ENCODE assay signal across 1 cellular context in the genomic region with DNA sequence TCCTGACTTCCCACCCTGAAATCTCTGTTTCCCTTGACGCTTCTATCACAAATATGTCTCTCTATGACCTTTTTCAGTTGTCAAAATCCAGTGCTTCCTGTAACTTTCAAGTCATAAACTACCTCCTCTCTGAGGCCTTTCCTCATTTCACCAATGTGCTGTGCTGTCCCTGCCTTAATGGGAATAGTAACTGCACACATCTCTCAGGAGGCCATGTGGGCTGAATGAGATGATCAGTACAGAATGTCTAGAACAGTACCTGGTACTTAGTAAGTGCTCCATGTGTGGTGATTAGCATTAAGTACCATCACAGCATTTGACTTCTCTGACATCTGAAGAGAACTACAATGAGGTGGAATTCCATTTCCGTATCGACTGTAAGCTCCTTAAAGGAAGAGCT.
TF ChIP-seq lines count a peak whose summit lies in the region.

No MANE protein-coding gene starts in this region.

TF ChIP-seq in IMR-90, 13 proteins besides CTCF, POLR2A, EP300 and RAD21 (continued from another document):
- no peak for TF ChIP-seq MAZ (IDR thresholded peaks at IDR 0.05; ENCODE audit: borderline replicate concordance, low read depth, low read length)
- TF ChIP-seq FOS (IDR thresholded peaks at IDR 0.05; ENCODE audit: low read depth, low read length), result no peak
- no peak for TF ChIP-seq MXI1 (IDR thresholded peaks at IDR 0.05; ENCODE audit: borderline replicate concordance, low read depth, low read length)
- no peak for TF ChIP-seq RCOR1 (IDR thresholded peaks at IDR 0.05; ENCODE audit: insufficient replicate concordance, low read length)
